Comparison of ENCODE assay signal across 32 cellular contexts in genomic region chr12:5047729-5048128, GRCh38. TPM values are rescaled to one million over a fixed set of nuclear protein-coding genes. Genes with fewer than 3 reads are reported as not detected.
DNase-seq lines count a peak whose midpoint lies in the region; ATAC-seq, FAIRE-seq and TF ChIP-seq lines count a peak whose summit lies in the region.
"Had no signal": no experiment of that assay in that cellular context is flagged by ENCODE, and none has a peak within 500 bp of the region (broad histone marks: within the 10 kb centered on the region; RNA-seq: fewer than 3 reads in every experiment).

No MANE protein-coding gene starts in this region.

- H3K4ac ChIP-seq in H1 (replicated peaks; ENCODE audit: insufficient read length, low read depth, low read length): no peak overlapping the region
- no peak overlapping the region for H3K4ac ChIP-seq in neuronal stem cell (ENCODE audit: low read length)

- H4K5ac ChIP-seq in H1 (ENCODE audit: insufficient read length, low read depth, low read length): no peak overlapping the region

- no peaks in the 10 kb centered on the region for H3K79me2 ChIP-seq in H1 (ENCODE audit: control insufficient read depth in 1 of 2, insufficient read depth in 2 of 2, low read length in 2 of 2)
- H3K79me2 ChIP-seq in PC-9 (ENCODE audit: low read depth): no peaks in the 10 kb centered on the region

- no peaks in the 10 kb centered on the region for H3K9me2 ChIP-seq in PC-9 (ENCODE audit: insufficient read depth)

- DNase-seq in H1 (ENCODE audit: low read depth in 1 of 2, low spot score in 2 of 2) (no peak), neuronal stem cell (ENCODE audit: low spot score) (no peak), body of pancreas (no peak), SKM-1 treated with dmso at 0.1 percent for 144 hours (lab: John Stamatoyannopoulos, UW; ENCODE audit: unreplicated experiment) (no peak), PC-9 (no peak)
- DNase-seq: activated CD4-positive, alpha-beta memory T cell treated with anti-CD3 and anti-CD28 coated beads, Interleukin-2, amount 10 ng/mL, durations not matched to agents 7 days and 5 days; activated CD8-positive, alpha-beta memory T cell treated with anti-CD3 and anti-CD28 coated beads, Interleukin-2, amount 50 U/mL, for 4 hours; amniotic stem cell; BE2C; DMS 273 treated with DMSO at 0.1 percent for 48 hours; mucosa of descending colon; NCI-H1105; NCI-H187; NCI-H2171 treated with DMSO at 0.1 percent for 48 hours; NCI-H524 treated with DMSO at 0.1 percent for 48 hours; Right ventricle myocardium superior; stimulated activated CD4-positive, alpha-beta T cell treated with anti-CD3 and anti-CD28 coated beads, Interleukin-4, amount 100 ng/mL, for 1 hour; stomach; T-helper 17 cell had no signal

- H3K23me2 ChIP-seq in H1 (ENCODE audit: low read depth, low read length): peaks cover 9% of the 10 kb centered on the region; the same call in 1 of the 2 replicates

- H2AFZ ChIP-seq in H1 (ENCODE audit: low read length): no peak overlapping the region
- H2AFZ ChIP-seq in neuronal stem cell (ENCODE audit: low read length): no peak overlapping the region
- no peak overlapping the region for H2AFZ ChIP-seq in PC-9

- H3K18ac ChIP-seq in H1 (ENCODE audit: extremely low read depth, low read length): no peak overlapping the region
- H3K18ac ChIP-seq in neuronal stem cell (ENCODE audit: low read length): peak overlapping the region; percentile 32

- H3K4me2 ChIP-seq in BLaER1 (peak overlapping the region; percentile 85), H1 (ENCODE audit: insufficient read depth in 1 of 2, low read depth in 2 of 2, low read length in 2 of 2) (no peak overlapping the region; a peak in 1 of 4 replicates), neuronal stem cell (ENCODE audit: insufficient read depth, low read length, poor library complexity, severe bottlenecking) (no peak overlapping the region), PC-9 (no peak overlapping the region)

- ATAC-seq in body of pancreas: no peak
- ATAC-seq: activated T-helper 17 cell treated with anti-CD3 and anti-CD28 coated beads, Interleukin-2, amount 50 U/mL, for 72 hours; esophagus mucosa; mucosa of descending colon; natural killer cell treated with Interleukin-12 subunit alpha and Interleukin-12 subunit beta and Interleukin-15 and Interleukin-18, amount 100 ng/mL, for 72 hours; sciatic nerve; SK-N-SH treated with all-trans-retinoic acid at 6 μM for 48 hours; T-helper 17 cell had no signal

- no peak for TF ChIP-seq EP300 in H1 (IDR thresholded peaks at IDR 0.05; ENCODE audit: borderline replicate concordance in 1 of 2, low read depth in 2 of 2, low read length in 2 of 2)

- TF ChIP-seq POLR2A in H1 (IDR thresholded peaks at IDR 0.05; ENCODE audit: control extremely low read depth in 1 of 2, low read depth in 2 of 2, low read length in 2 of 2) (no peak), body of pancreas (IDR thresholded peaks at IDR 0.05) (no peak)

- H4K91ac ChIP-seq in H1 (replicated peaks; ENCODE audit: insufficient read length, low read length): no peak overlapping the region
- no peak overlapping the region for H4K91ac ChIP-seq in neuronal stem cell (ENCODE audit: low read depth, low read length, poor library complexity)

- intact Hi-C loops in body of pancreas (cut with DNase I) (no loop called here), PC-9 (cut with micrococcal nuclease; ENCODE audit: unreplicated experiment) (no loop called here)

- POLR2A ChIA-PET in H1 (lab: Charles Lee; ENCODE audit: partially characterized antibody) (no interaction called here), PC-9 (lab: Charles Lee; ENCODE audit: unreplicated experiment) (no interaction called here)

- H3K23ac ChIP-seq in H1 (ENCODE audit: insufficient read length): no peak overlapping the region
- H3K23ac ChIP-seq in neuronal stem cell (ENCODE audit: low read depth, low read length, poor library complexity): no peak overlapping the region

- H2AK5ac ChIP-seq in H1 (ENCODE audit: low read depth, low read length) (no peak overlapping the region), neuronal stem cell (ENCODE audit: low read depth, low read length) (no peak overlapping the region)

- TF ChIP-seq CTCF in H1 (IDR thresholded peaks at IDR 0.05; ENCODE audit: control extremely low read depth in 1 of 3, insufficient read depth in 1 of 3, low read depth in 1 of 3, low read length in 3 of 3) (no peak), body of pancreas (IDR thresholded peaks at IDR 0.05) (no peak), PC-9 (conservative IDR thresholded peaks at IDR 0.05) (no peak)

- H2BK15ac ChIP-seq in H1 (ENCODE audit: low read length) (no peak overlapping the region), neuronal stem cell (ENCODE audit: low read length) (no peak overlapping the region)

- H3F3A ChIP-seq in PC-9 (ENCODE audit: insufficient read depth, low read depth): no peaks in the 10 kb centered on the region

- H2BK120ac ChIP-seq in H1 (replicated peaks; ENCODE audit: low read depth, low read length): no peak overlapping the region
- H2BK120ac ChIP-seq in neuronal stem cell (ENCODE audit: low read depth, low read length): no peak overlapping the region

- H3K9ac ChIP-seq in BLaER1: no peak overlapping the region
- H3K9ac ChIP-seq in HUES48 (ENCODE audit: low read depth, low read length): no peak overlapping the region
- no peak overlapping the region for H3K9ac ChIP-seq in H1 (replicated peaks in 1 of 4; ENCODE audit: extremely low read depth in 1 of 4, low read depth in 3 of 4, low read length in 3 of 4)
- H3K9ac ChIP-seq in neuronal stem cell (ENCODE audit: low read depth, low read length, poor library complexity): no peak overlapping the region

- H3K27me3 ChIP-seq in BLaER1: no peaks in the 10 kb centered on the region
- H3K27me3 ChIP-seq in HUES48 (ENCODE audit: control insufficient read depth, insufficient read depth, low read length): peaks cover 50% of the 10 kb centered on the region
- H3K27me3 ChIP-seq in H1 (replicated peaks in 1 of 4; ENCODE audit: control insufficient read depth in 3 of 4, extremely low read depth in 1 of 4, insufficient read depth in 3 of 4, low read length in 3 of 4): peaks cover 27 to 40% (median 36%) of the 10 kb centered on the region in 4 experiments
- peaks cover 13 to 57% (median 31%) of the 10 kb centered on the region in 3 experiments for H3K27me3 ChIP-seq in neuronal stem cell (ENCODE audit: control insufficient read depth in 3 of 3, insufficient read depth in 3 of 3, low read depth in 1 of 3, low read length in 3 of 3)
- H3K27me3 ChIP-seq in body of pancreas: no peaks in the 10 kb centered on the region
- peaks cover 79% of the 10 kb centered on the region for H3K27me3 ChIP-seq in PC-9 (ENCODE audit: insufficient read depth, low read depth)

- H2BK12ac ChIP-seq in H1 (ENCODE audit: low read depth, low read length) (no peak overlapping the region), neuronal stem cell (ENCODE audit: low read length) (no peak overlapping the region)

- no peak overlapping the region for H3K4me3 ChIP-seq in BLaER1
- H3K4me3 ChIP-seq in HUES48 (ENCODE audit: low read depth, low read length): no peak overlapping the region
- H3K4me3 ChIP-seq in H1 (ENCODE audit: extremely low read depth in 1 of 4, insufficient read depth in 2 of 4, low read depth in 3 of 4, low read length in 4 of 4): no peak overlapping the region
- no peak overlapping the region for H3K4me3 ChIP-seq in neuronal stem cell (ENCODE audit: low read length in 2 of 2)
- no peak overlapping the region for H3K4me3 ChIP-seq in body of pancreas
- no peak overlapping the region for H3K4me3 ChIP-seq in PC-9
- H3K4me3 ChIP-seq: mucosa of descending colon, tibial nerve had no signal

- H3K14ac ChIP-seq in H1 (ENCODE audit: insufficient read length) (no peak overlapping the region), neuronal stem cell (ENCODE audit: low read length) (no peak overlapping the region)

- H2BK20ac ChIP-seq in H1 (ENCODE audit: low read length): no peak overlapping the region

- H4K8ac ChIP-seq in H1 (ENCODE audit: extremely low read depth, insufficient read depth, low read length) (peak overlapping the region; percentile 53; the same call in 1 of the 2 replicates), neuronal stem cell (ENCODE audit: low read depth, low read length) (no peak overlapping the region)

- no peak for FAIRE-seq in H1 (lab: Jason Lieb, UNC)
- FAIRE-seq: bronchial epithelial cell had no signal

- H2BK5ac ChIP-seq in H1 (ENCODE audit: low read depth, low read length) (no peak overlapping the region), neuronal stem cell (ENCODE audit: low read length) (no peak overlapping the region)

- H4K20me1 ChIP-seq in BLaER1 (no peaks in the 10 kb centered on the region), H1 (replicated peaks in 1 of 2; ENCODE audit: control insufficient read depth in 1 of 2, insufficient read depth in 2 of 2, low read length in 2 of 2) (peaks cover 0 to 1% of the 10 kb centered on the region in 2 experiments), PC-9 (ENCODE audit: insufficient read depth) (no peaks in the 10 kb centered on the region)

- H3K9me3 ChIP-seq in BLaER1 (peaks cover 10% of the 10 kb centered on the region), HUES48 (ENCODE audit: control insufficient read depth, insufficient read depth, low read length) (no peaks in the 10 kb centered on the region), H1 (ENCODE audit: insufficient read depth in 2 of 2, low read depth in 1 of 2, low read length in 1 of 2) (peaks cover 0 to 6% of the 10 kb centered on the region in 2 experiments; a peak in 1 of 4 replicates), neuronal stem cell (replicated peaks in 1 of 2; ENCODE audit: control insufficient read depth in 2 of 2, insufficient read depth in 1 of 2, low read depth in 1 of 2, low read length in 2 of 2) (peaks cover 0 to 6% of the 10 kb centered on the region in 2 donors), body of pancreas (no peaks in the 10 kb centered on the region), PC-9 (ENCODE audit: insufficient read depth, low read depth) (no peaks in the 10 kb centered on the region)
- H3K9me3 ChIP-seq: BE2C, mucosa of descending colon, stomach, tibial nerve had no signal

- TF ChIP-seq RAD21 in H1 (IDR thresholded peaks at IDR 0.05 in 1 of 2, conservative IDR thresholded peaks at IDR 0.05 in 1 of 2; ENCODE audit: low read depth in 2 of 2, low read length in 2 of 2): no peak

- H3K36me3 ChIP-seq in BLaER1: no peaks in the 10 kb centered on the region
- H3K36me3 ChIP-seq in HUES48 (ENCODE audit: control insufficient read depth, insufficient read depth, low read length): no peaks in the 10 kb centered on the region
- no peaks in the 10 kb centered on the region for H3K36me3 ChIP-seq in H1 (ENCODE audit: control insufficient read depth in 2 of 4, insufficient read depth in 4 of 4, low read length in 3 of 4)
- no peaks in the 10 kb centered on the region for H3K36me3 ChIP-seq in neuronal stem cell (replicated peaks in 1 of 2; ENCODE audit: control insufficient read depth in 2 of 2, insufficient read depth in 2 of 2, low read length in 2 of 2)
- no peaks in the 10 kb centered on the region for H3K36me3 ChIP-seq in body of pancreas (replicated peaks in 1 of 2; ENCODE audit: insufficient read depth in 1 of 2, low read depth in 2 of 2)
- no peaks in the 10 kb centered on the region for H3K36me3 ChIP-seq in PC-9 (ENCODE audit: low read depth)
- H3K36me3 ChIP-seq: BE2C, stomach, tibial nerve had no signal

- CTCF ChIA-PET in H1 (lab: Charles Lee; ENCODE audit: partially characterized antibody): interaction anchor here (0.6 to 5.4 kb wide), 8 partner anchors 12 to 959 kb away, joined by 3 to 35 read pairs (median 6); no protein-coding TSS in a partner anchor
- CTCF ChIA-PET in PC-9 (lab: Charles Lee): no interaction called here

- H3K27ac ChIP-seq in BLaER1 (no peak overlapping the region), HUES48 (ENCODE audit: low read depth, low read length) (peak overlapping the region; percentile 82), H1 (ENCODE audit: low read depth, low read length) (no peak overlapping the region), neuronal stem cell (replicated peaks; ENCODE audit: low read length) (no peak overlapping the region), body of pancreas (no peak overlapping the region), PC-9 (no peak overlapping the region)
- H3K27ac ChIP-seq: tibial nerve had no signal

- H3K4me1 ChIP-seq in BLaER1 (peaks cover 96% of the 10 kb centered on the region), HUES48 (ENCODE audit: control insufficient read depth, insufficient read depth, low read length) (peaks cover 10% of the 10 kb centered on the region), H1 (replicated peaks in 1 of 4; ENCODE audit: control insufficient read depth in 3 of 4, insufficient read depth in 4 of 4, low read length in 3 of 4) (peaks cover 3 to 8% (median 4%) of the 10 kb centered on the region in 4 experiments), neuronal stem cell (ENCODE audit: control insufficient read depth in 2 of 2, insufficient read depth in 1 of 2, low read depth in 1 of 2, low read length in 2 of 2) (peaks cover 0 to 16% of the 10 kb centered on the region in 2 donors), body of pancreas (no peaks in the 10 kb centered on the region), PC-9 (replicated peaks; ENCODE audit: insufficient read depth) (no peaks in the 10 kb centered on the region)
- H3K4me1 ChIP-seq: BE2C had no signal

- H3K56ac ChIP-seq in H1 (replicated peaks; ENCODE audit: insufficient read length, low read depth, low read length): no peak overlapping the region

- 71% methylated on average over 6 of the region's 6 CpGs; no CpG with 5 or more reads in 1 of the 2 experiments for WGBS in H1 (ENCODE audit: extremely low coverage in 1 of 2, insufficient coverage in 1 of 2, insufficient read length in 1 of 2, insufficient replicate concordance in 2 of 2, low coverage in 1 of 2, low lambda C conversion rate in 2 of 2, missing lambda C conversion rate in 1 of 2), 2 experiments
- WGBS in neuronal stem cell (ENCODE audit: extremely low coverage in 2 of 2, insufficient read length in 2 of 2, insufficient replicate concordance in 1 of 2), 2 donors: no CpG with 5 or more reads among the region's 6 CpGs
- 33 to 35% methylated on average over 6 of the region's 6 CpGs for WGBS in body of pancreas, 2 donors

- H3K79me1 ChIP-seq in H1 (ENCODE audit: low read depth, low read length) (no peaks in the 10 kb centered on the region), neuronal stem cell (ENCODE audit: low read depth, low read length) (no peaks in the 10 kb centered on the region)

- BruUV-seq in PC-9 (replicated peaks; lab: Mats Ljungman, UMichigan): no TSS peak

RNA-seq across cellular contexts. Expression of gene KCNA5, which starts 4.0 kb away (rescaled TPM):
- total RNA-seq in H1 (2021; fragmentation: NEBNext Ultra II Directional; extraction: Animal tissue kit (Norgen Biotek cat#: 25700)): 0.11 and 0.20 TPM in 2 replicates
- 0.29 and 0.31 TPM in 2 replicates for polyA plus RNA-seq in H1 (2011; rRNA removed)
- polyA plus RNA-seq in H1 (2011; cell fraction: cytosol; rRNA removed): 0.32 TPM
- polyA plus RNA-seq in H1 (2011; cell fraction: nucleus; rRNA removed): 0.40 TPM
- 0.13 to 0.21 TPM (median 0.17 TPM) in 3 of 4 replicates, not detected in the other for polyA plus RNA-seq in H1 (2012, experiment 1 of 2)
- polyA plus RNA-seq in H1 (2012, experiment 2 of 2): 0.13 TPM
- polyA plus RNA-seq in H1 (2013, experiment 1 of 2): 0.08 TPM
- 0.09 TPM for polyA plus RNA-seq in H1 (2013, experiment 2 of 2)
- polyA minus RNA-seq in H1 (2011; rRNA and poly(A)+ RNA removed): 0.29 and 0.38 TPM in 2 replicates
- polyA minus RNA-seq in H1 (2011; cell fraction: cytosol; rRNA and poly(A)+ RNA removed): not detected
- 0.40 TPM for polyA minus RNA-seq in H1 (2011; cell fraction: nucleus; rRNA and poly(A)+ RNA removed)
- 0.21 TPM for polyA plus RNA-seq in neuronal stem cell (2013, experiment 1 of 2)
- 0.28 TPM for polyA plus RNA-seq in neuronal stem cell (2013, experiment 2 of 2)
- total RNA-seq in body of pancreas (1 to 10 TPM in 1 of 2 donors, under 1 TPM in 1; 0.33 to 2.6 TPM), PC-9 (2021) (not detected in 2 replicates)
- total RNA-seq: activated CD4-positive, alpha-beta memory T cell treated with anti-CD3 and anti-CD28 coated beads, Interleukin-2, amount 10 ng/mL, durations not matched to agents 7 days and 5 days; activated T-helper 17 cell treated with anti-CD3 and anti-CD28 coated beads, Interleukin-2, amount 50 U/mL, for 72 hours; bronchial epithelial cell; esophagus mucosa; fibroblast of villous mesenchyme; HT1080; lung microvascular endothelial cell; M059J; natural killer cell treated with Interleukin-12 subunit alpha and Interleukin-12 subunit beta and Interleukin-15 and Interleukin-18, amount 100 ng/mL, for 72 hours; T-helper 17 cell had no signal
